ENCODE assay signal across 1 cellular context in the genomic region with DNA sequence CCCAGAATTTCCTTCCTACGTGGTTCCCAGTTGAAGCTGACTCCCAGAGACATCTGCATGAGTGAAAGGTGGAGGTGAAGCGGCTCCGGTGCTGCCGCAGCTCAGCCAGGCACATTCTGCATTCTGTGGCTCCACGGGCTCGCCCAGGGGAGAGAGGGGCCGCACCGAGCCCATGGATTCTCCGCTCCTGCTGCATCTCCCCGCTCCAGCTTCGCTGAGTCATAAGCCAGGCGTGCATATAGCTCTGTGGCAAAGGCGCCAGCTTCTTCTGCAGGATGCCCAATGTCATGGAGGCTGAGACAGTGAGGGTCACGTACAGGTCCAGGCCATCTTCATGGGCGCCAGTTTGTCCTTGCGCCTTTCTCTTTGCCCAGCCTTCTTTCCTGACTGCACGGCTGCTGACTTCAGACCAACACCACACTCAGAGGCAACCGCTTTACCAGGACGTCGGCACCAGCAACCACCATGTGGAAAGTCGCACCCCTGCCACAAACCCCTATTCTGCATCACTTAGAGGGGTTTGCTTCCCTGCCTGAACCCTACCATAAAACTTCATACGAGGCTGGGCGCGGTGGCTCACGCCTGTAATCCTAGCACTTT.
TF ChIP-seq lines count a peak whose summit lies in the region.

No MANE protein-coding gene starts in this region.

TF ChIP-seq in K562, 482 proteins besides CTCF, POLR2A, EP300 and RAD21 (continued from another document):
- TF ChIP-seq, protein P1, sequence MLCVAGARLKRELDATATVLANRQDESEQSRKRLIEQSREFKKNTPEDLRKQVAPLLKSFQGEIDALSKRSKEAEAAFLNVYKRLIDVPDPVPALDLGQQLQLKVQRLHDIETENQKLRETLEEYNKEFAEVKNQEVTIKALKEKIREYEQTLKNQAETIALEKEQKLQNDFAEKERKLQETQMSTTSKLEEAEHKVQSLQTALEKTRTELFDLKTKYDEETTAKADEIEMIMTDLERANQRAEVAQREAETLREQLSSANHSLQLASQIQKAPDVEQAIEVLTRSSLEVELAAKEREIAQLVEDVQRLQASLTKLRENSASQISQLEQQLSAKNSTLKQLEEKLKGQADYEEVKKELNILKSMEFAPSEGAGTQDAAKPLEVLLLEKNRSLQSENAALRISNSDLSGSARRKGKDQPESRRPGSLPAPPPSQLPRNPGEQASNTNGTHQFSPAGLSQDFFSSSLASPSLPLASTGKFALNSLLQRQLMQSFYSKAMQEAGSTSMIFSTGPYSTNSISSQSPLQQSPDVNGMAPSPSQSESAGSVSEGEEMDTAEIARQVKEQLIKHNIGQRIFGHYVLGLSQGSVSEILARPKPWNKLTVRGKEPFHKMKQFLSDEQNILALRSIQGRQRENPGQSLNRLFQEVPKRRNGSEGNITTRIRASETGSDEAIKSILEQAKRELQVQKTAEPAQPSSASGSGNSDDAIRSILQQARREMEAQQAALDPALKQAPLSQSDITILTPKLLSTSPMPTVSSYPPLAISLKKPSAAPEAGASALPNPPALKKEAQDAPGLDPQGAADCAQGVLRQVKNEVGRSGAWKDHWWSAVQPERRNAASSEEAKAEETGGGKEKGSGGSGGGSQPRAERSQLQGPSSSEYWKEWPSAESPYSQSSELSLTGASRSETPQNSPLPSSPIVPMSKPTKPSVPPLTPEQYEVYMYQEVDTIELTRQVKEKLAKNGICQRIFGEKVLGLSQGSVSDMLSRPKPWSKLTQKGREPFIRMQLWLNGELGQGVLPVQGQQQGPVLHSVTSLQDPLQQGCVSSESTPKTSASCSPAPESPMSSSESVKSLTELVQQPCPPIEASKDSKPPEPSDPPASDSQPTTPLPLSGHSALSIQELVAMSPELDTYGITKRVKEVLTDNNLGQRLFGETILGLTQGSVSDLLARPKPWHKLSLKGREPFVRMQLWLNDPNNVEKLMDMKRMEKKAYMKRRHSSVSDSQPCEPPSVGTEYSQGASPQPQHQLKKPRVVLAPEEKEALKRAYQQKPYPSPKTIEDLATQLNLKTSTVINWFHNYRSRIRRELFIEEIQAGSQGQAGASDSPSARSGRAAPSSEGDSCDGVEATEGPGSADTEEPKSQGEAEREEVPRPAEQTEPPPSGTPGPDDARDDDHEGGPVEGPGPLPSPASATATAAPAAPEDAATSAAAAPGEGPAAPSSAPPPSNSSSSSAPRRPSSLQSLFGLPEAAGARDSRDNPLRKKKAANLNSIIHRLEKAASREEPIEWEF (CRISPR knock-in tag; IDR thresholded peaks at IDR 0.05) = no peak
- no peak for TF ChIP-seq GTF2E2 (tag; IDR thresholded peaks at IDR 0.05)
- TF ChIP-seq, protein P2, sequence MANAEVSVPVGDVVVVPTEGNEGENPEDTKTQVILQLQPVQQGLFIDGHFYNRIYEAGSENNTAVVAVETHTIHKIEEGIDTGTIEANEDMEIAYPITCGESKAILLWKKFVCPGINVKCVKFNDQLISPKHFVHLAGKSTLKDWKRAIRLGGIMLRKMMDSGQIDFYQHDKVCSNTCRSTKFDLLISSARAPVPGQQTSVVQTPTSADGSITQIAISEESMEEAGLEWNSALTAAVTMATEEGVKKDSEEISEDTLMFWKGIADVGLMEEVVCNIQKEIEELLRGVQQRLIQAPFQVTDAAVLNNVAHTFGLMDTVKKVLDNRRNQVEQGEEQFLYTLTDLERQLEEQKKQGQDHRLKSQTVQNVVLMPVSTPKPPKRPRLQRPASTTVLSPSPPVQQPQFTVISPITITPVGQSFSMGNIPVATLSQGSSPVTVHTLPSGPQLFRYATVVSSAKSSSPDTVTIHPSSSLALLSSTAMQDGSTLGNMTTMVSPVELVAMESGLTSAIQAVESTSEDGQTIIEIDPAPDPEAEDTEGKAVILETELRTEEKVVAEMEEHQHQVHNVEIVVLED (CRISPR knock-in tag; IDR thresholded peaks at IDR 0.05) = no peak
